20 cellular contexts compared by ENCODE assay signal in the genomic region with DNA sequence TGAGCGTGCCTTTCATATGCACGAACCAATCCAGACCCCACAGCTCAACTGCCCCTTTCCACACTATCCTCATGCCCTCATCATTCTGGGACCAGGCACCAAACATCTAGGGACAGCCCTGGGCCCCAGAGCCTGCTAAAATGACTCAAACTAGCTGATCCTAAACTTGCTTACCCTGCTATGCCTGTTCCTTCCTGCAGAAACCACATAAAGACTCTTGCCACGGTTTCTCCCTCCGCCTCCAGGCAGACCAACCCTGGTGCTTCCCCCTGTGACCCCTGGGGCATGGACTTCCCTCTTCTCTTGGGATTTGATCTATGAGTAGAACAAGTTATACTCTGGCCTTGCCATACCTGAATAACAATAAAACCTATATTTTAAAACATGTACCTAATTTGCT.
DNase-seq lines count a peak whose midpoint lies in the region; ATAC-seq, FAIRE-seq and TF ChIP-seq lines count a peak whose summit lies in the region.
"Had no signal": no experiment of that assay in that cellular context is flagged by ENCODE, and none has a peak within 500 bp of the region (broad histone marks: within the 10 kb centered on the region; RNA-seq: fewer than 3 reads in every experiment).

No MANE protein-coding gene starts in this region.

- intact Hi-C loops in right lobe of liver (cut with DNase I) (no loop called here), HepG2 (cut with micrococcal nuclease; ENCODE audit: unreplicated experiment) (no loop called here), lower lobe of right lung (cut with DNase I) (no loop called here)

- H3K4me2 ChIP-seq in HepG2 (ENCODE audit: low read depth, low read length) = no peak overlapping the region

- in situ Hi-C loops in HepG2 (cut with HindIII; ENCODE audit: extremely low pct_ligation_motif_present, low pct_unique_long_range_greater_than_20kb) = no loop called here

- CTCF ChIA-PET in HepG2 (lab: Yijun Ruan, JAX; ENCODE audit: low intra/inter-chr PET ratio, low total read pairs) = no interaction called here

- H3K9me3 ChIP-seq in right lobe of liver = no peaks in the 10 kb centered on the region
- no peaks in the 10 kb centered on the region for H3K9me3 ChIP-seq in HepG2 (ENCODE audit: low read length)
- no peaks in the 10 kb centered on the region for H3K9me3 ChIP-seq in lower lobe of right lung
- H3K9me3 ChIP-seq: Peyer's patch, thoracic aorta had no signal

- FAIRE-seq in HepG2 (lab: Jason Lieb, UNC) = no peak
- FAIRE-seq: G401.6 had no signal

- H3K36me3 Mint-ChIP-seq in brain = peaks cover 77% of the 10 kb centered on the region
- H3K36me3 Mint-ChIP-seq: natural killer cell treated with Interleukin-12 subunit alpha and Interleukin-12 subunit beta and Interleukin-15 and Interleukin-18, amount 100 ng/mL, for 72 hours had no signal

- H3K4me1 Mint-ChIP-seq in brain = peaks cover 51% of the 10 kb centered on the region
- H3K4me1 Mint-ChIP-seq in stimulated activated naive CD8-positive, alpha-beta T cell treated with anti-CD3 and anti-CD28 coated beads, Interleukin-15, amount 100 ng/mL, for 72 hours = peaks cover 16% of the 10 kb centered on the region

- TF ChIP-seq EP300 in HepG2 (IDR thresholded peaks at IDR 0.05; ENCODE audit: low read depth in 2 of 2, low read length in 2 of 2) (no peak), HepG2 (CRISPR knock-in tag; IDR thresholded peaks at IDR 0.05; ENCODE audit: borderline replicate concordance) (no peak)

- no peaks in the 10 kb centered on the region for H3K9me3 Mint-ChIP-seq in brain
- no peaks in the 10 kb centered on the region for H3K9me3 Mint-ChIP-seq in stimulated activated naive CD8-positive, alpha-beta T cell treated with anti-CD3 and anti-CD28 coated beads, Interleukin-15, amount 100 ng/mL, for 72 hours
- H3K9me3 Mint-ChIP-seq: activated CD4-positive, alpha-beta memory T cell treated with anti-CD3 and anti-CD28 coated beads, Interleukin-2, amount 10 ng/mL, durations not matched to agents 7 days and 5 days; natural killer cell treated with Interleukin-12 subunit alpha and Interleukin-12 subunit beta and Interleukin-15 and Interleukin-18, amount 100 ng/mL, for 72 hours; T-helper 2 cell treated with Interferon-gamma antibody and Interleukin-4, amounts not matched to agents 5 μg/mL and 100 μg/mL, for 36 hours had no signal

- ATAC-seq in right lobe of liver (peak; percentile 24 to 65 (median 45)), HepG2 (no peak), lower lobe of right lung (peak in 1 of 2 donors; percentile 34)
- ATAC-seq in stimulated activated naive CD8-positive, alpha-beta T cell treated with anti-CD3 and anti-CD28 coated beads, Interleukin-15, amount 100 ng/mL, for 72 hours = no peak
- ATAC-seq: natural killer cell treated with Interleukin-12 subunit alpha and Interleukin-12 subunit beta and Interleukin-15 and Interleukin-18, amount 100 ng/mL, for 72 hours had no signal

- DNase-seq in right lobe of liver (no peak), HepG2 (ENCODE audit: low spot score) (no peak), lower lobe of right lung (no peak), GM03348 (ENCODE audit: low spot score) (no peak), SW480 (ENCODE audit: low spot score) (no peak)
- DNase-seq in stimulated activated naive CD8-positive, alpha-beta T cell treated with anti-CD3 and anti-CD28 coated beads, Interleukin-15, amount 100 ng/mL, for 72 hours = no peak
- no peak for DNase-seq in stimulated activated CD4-positive, alpha-beta T cell treated with anti-CD3 and anti-CD28 coated beads, Interleukin-4, amount 100 ng/mL, for 4 hours
- DNase-seq: activated CD4-positive, alpha-beta memory T cell treated with anti-CD3 and anti-CD28 coated beads, Interleukin-2, amount 10 ng/mL, durations not matched to agents 7 days and 5 days; dorsolateral prefrontal cortex; Karpas-422; NCI-H187 treated with DMSO at 0.1 percent for 48 hours; NCI-H510A; Peyer's patch had no signal

- POLR2A ChIA-PET in HepG2 (lab: Yijun Ruan, JAX) = no interaction called here

- no peaks in the 10 kb centered on the region for H3K27me3 ChIP-seq in right lobe of liver
- H3K27me3 ChIP-seq in HepG2 (ENCODE audit: control insufficient read depth in 1 of 2, insufficient read depth in 2 of 2, low read length in 2 of 2) = no peaks in the 10 kb centered on the region
- no peaks in the 10 kb centered on the region for H3K27me3 ChIP-seq in lower lobe of right lung (ENCODE audit: low read depth)
- H3K27me3 ChIP-seq: dorsolateral prefrontal cortex, Peyer's patch had no signal

- TF ChIP-seq POLR2A in right lobe of liver (IDR thresholded peaks at IDR 0.05) (no peak), HepG2 (IDR thresholded peaks at IDR 0.05; ENCODE audit: insufficient read depth in 1 of 2, low read depth in 2 of 2, low read length in 2 of 2) (no peak)

- no peak overlapping the region for H3K4me3 Mint-ChIP-seq in brain
- H3K4me3 Mint-ChIP-seq in stimulated activated naive CD8-positive, alpha-beta T cell treated with anti-CD3 and anti-CD28 coated beads, Interleukin-15, amount 100 ng/mL, for 72 hours = no peak overlapping the region
- H3K4me3 Mint-ChIP-seq: activated CD4-positive, alpha-beta memory T cell treated with anti-CD3 and anti-CD28 coated beads, Interleukin-2, amount 10 ng/mL, durations not matched to agents 7 days and 5 days; natural killer cell treated with Interleukin-12 subunit alpha and Interleukin-12 subunit beta and Interleukin-15 and Interleukin-18, amount 100 ng/mL, for 72 hours; T-helper 2 cell treated with Interferon-gamma antibody and Interleukin-4, amounts not matched to agents 5 μg/mL and 100 μg/mL, for 36 hours had no signal

- peaks cover 5% of the 10 kb centered on the region for H3K27me3 Mint-ChIP-seq in brain
- peaks cover 11% of the 10 kb centered on the region for H3K27me3 Mint-ChIP-seq in stimulated activated naive CD8-positive, alpha-beta T cell treated with anti-CD3 and anti-CD28 coated beads, Interleukin-15, amount 100 ng/mL, for 72 hours

- H3K27ac ChIP-seq in right lobe of liver = no peak overlapping the region
- H3K27ac ChIP-seq in HepG2 (ENCODE audit: extremely low read length, insufficient read depth, low read length) = no peak overlapping the region
- H3K27ac ChIP-seq in lower lobe of right lung = peak overlapping the region; percentile 75
- H3K27ac ChIP-seq: HL-60 had no signal

- H3K4me3 ChIP-seq in right lobe of liver (no peak overlapping the region), HepG2 (replicated peaks in 1 of 3; ENCODE audit: insufficient read depth in 1 of 3, low read depth in 2 of 3, low read length in 3 of 3) (no peak overlapping the region), lower lobe of right lung (no peak overlapping the region)
- H3K4me3 ChIP-seq: dorsolateral prefrontal cortex, lung, Peyer's patch, thoracic aorta had no signal

- no peak for TF ChIP-seq RAD21 in HepG2 (CRISPR knock-in tag; IDR thresholded peaks at IDR 0.05)

- peaks cover 0 to 4% (median 2%) of the 10 kb centered on the region in 4 donors for H3K36me3 ChIP-seq in right lobe of liver
- peaks cover 0 to 2% of the 10 kb centered on the region in 2 experiments; a peak in 1 of 5 replicates for H3K36me3 ChIP-seq in HepG2 (replicated peaks in 1 of 2; ENCODE audit: control insufficient read depth in 1 of 2, insufficient read depth in 2 of 2, low read length in 2 of 2)
- H3K36me3 ChIP-seq in lower lobe of right lung = peaks cover 83% of the 10 kb centered on the region

- no peak overlapping the region for H2AFZ ChIP-seq in HepG2 (ENCODE audit: low read length)

- no peak for TF ChIP-seq CTCF in right lobe of liver (IDR thresholded peaks at IDR 0.05)
- no peak for TF ChIP-seq CTCF in HepG2 (CRISPR knock-in tag; IDR thresholded peaks at IDR 0.05)
- no peak for TF ChIP-seq CTCF in brain (conservative IDR thresholded peaks at IDR 0.05)
- no peak for TF ChIP-seq CTCF in lower lobe of right lung (IDR thresholded peaks at IDR 0.05)

- peaks cover 0 to 5% (median 1%) of the 10 kb centered on the region in 4 donors for H3K4me1 ChIP-seq in right lobe of liver
- H3K4me1 ChIP-seq in HepG2 (ENCODE audit: insufficient read depth, low read length) = peaks cover 17% of the 10 kb centered on the region
- H3K4me1 ChIP-seq in lower lobe of right lung = peaks cover 23% of the 10 kb centered on the region

- WGBS in right lobe of liver (ENCODE audit: insufficient coverage, low coverage, low lambda C conversion rate, missing lambda C conversion rate) = 63% methylated on average over 3 of the region's 4 CpGs
- WGBS in HepG2 (ENCODE audit: low lambda C conversion rate) = 89% methylated on average over 4 of the region's 4 CpGs

- BruUV-seq in HepG2 (replicated peaks; lab: Mats Ljungman, UMichigan) = no TSS peak

- H3K9ac ChIP-seq in HepG2 (ENCODE audit: insufficient read depth, low read depth, low read length) = no peak overlapping the region

- H3K27ac Mint-ChIP-seq in brain = peak overlapping the region in 4 of 5 experiments; percentile 5 to 70 (median 54)
- no peak overlapping the region for H3K27ac Mint-ChIP-seq in stimulated activated naive CD8-positive, alpha-beta T cell treated with anti-CD3 and anti-CD28 coated beads, Interleukin-15, amount 100 ng/mL, for 72 hours
- H3K27ac Mint-ChIP-seq: activated CD4-positive, alpha-beta memory T cell treated with anti-CD3 and anti-CD28 coated beads, Interleukin-2, amount 10 ng/mL, durations not matched to agents 7 days and 5 days; natural killer cell treated with Interleukin-12 subunit alpha and Interleukin-12 subunit beta and Interleukin-15 and Interleukin-18, amount 100 ng/mL, for 72 hours; T-helper 2 cell treated with Interferon-gamma antibody and Interleukin-4, amounts not matched to agents 5 μg/mL and 100 μg/mL, for 36 hours had no signal

- H4K20me1 ChIP-seq in HepG2 (ENCODE audit: insufficient read depth, low read length) = no peaks in the 10 kb centered on the region

- H3K79me2 ChIP-seq in HepG2 (ENCODE audit: insufficient read depth, low read length) = no peaks in the 10 kb centered on the region

TF ChIP-seq in HepG2, 621 proteins besides CTCF, POLR2A, EP300 and RAD21 (continues in another document):
- TF ChIP-seq ZNF674 (CRISPR knock-in tag; IDR thresholded peaks at IDR 0.05; ENCODE audit: low read depth) (no peak), ZNF589 (CRISPR knock-in tag; conservative IDR thresholded peaks at IDR 0.05) (no peak), ZNF232 (CRISPR knock-in tag; IDR thresholded peaks at IDR 0.05; ENCODE audit: borderline replicate concordance) (no peak), ZNF709 (CRISPR knock-in tag; IDR thresholded peaks at IDR 0.05) (no peak), HMGA1 (CRISPR knock-in tag; conservative IDR thresholded peaks at IDR 0.05) (no peak), ZBTB43 (CRISPR knock-in tag; conservative IDR thresholded peaks at IDR 0.05) (no peak), FOXK1 (CRISPR knock-in tag; IDR thresholded peaks at IDR 0.05; ENCODE audit: borderline replicate concordance, low read depth) (no peak)

Comparison
In these comparisons a context has a peak if more than half of its experiments do, and no peak if none do; other contexts are left out.
1. ATAC-seq: peak in right lobe of liver (4 of 4); none in HepG2 (single experiment) and stimulated activated naive CD8-positive, alpha-beta T cell treated with anti-CD3 and anti-CD28 coated beads, Interleukin-15, amount 100 ng/mL, for 72 hours (single experiment).
2. H3K27ac Mint-ChIP-seq: peak in brain (4 of 5); none in stimulated activated naive CD8-positive, alpha-beta T cell treated with anti-CD3 and anti-CD28 coated beads, Interleukin-15, amount 100 ng/mL, for 72 hours (0 of 2).